In the genomic region with DNA sequence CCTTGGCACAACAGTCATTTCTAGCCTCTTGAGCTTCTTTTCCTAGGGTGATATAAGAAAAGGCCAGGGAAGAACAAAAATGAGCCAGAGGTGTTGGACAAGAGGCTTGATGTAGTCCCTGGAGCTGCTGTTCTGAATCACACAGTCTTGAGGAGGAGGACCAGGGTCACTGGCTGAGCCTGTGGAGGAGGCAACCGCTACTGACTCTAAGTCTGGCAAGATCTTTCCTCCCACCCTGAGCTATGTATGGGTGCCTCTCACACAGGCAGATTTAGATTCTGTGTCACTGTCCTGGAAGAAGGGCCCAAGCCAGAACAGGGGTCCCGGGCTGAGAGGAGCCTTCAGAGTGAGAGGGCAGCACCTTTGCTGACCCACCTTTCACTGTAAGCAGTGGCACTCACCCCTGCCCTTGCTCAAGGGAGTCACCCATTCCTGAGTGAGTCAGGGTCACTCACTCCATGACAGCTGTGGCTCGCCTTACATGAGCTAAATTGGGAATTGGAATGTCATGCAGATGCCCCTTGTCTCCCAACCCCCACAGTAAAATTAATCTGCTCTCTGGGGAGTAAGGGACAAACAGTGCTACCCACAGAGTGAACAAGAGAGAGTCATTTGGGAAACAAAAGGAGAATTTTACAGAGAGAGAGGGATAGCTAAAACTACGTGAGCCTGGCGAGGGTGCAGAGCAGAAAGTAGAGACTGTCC, we compare ENCODE assay signal across 16 cellular contexts. TPM values are rescaled to one million over a fixed set of nuclear protein-coding genes. Genes with fewer than 3 reads are reported as not detected.
A peak's percentile ranks its signal among the peaks of the same experiment; 100 is the strongest.
DNase-seq lines count a peak whose midpoint lies in the region; ATAC-seq, FAIRE-seq and TF ChIP-seq lines count a peak whose summit lies in the region.
"Had no signal": no experiment of that assay in that cellular context is flagged by ENCODE, and none has a peak within 500 bp of the region (broad histone marks: within the 10 kb centered on the region; RNA-seq: fewer than 3 reads in every experiment).

Gene TRIM54 (plus strand): TSS at position 575 of the 705 bp plus-strand sequence. CDS start 303 bp downstream, outside the sequence.

- H2AFZ ChIP-seq in H1 (ENCODE audit: low read length) = peak within 1 kb of the TSS; percentile 27; the same call in 1 of the 2 replicates

- no peak for FAIRE-seq in H1 (lab: Jason Lieb, UNC)

- TF ChIP-seq RAD21 in H1 (IDR thresholded peaks at IDR 0.05 in 1 of 2, conservative IDR thresholded peaks at IDR 0.05 in 1 of 2; ENCODE audit: low read depth in 2 of 2, low read length in 2 of 2) = no peak

- peak within 1 kb of the TSS; percentile 93; the same call in 1 of the 2 replicates for H4K8ac ChIP-seq in H1 (ENCODE audit: extremely low read depth, insufficient read depth, low read length)

- H3K36me3 ChIP-seq in HUES6 (ENCODE audit: control insufficient read depth, insufficient read depth, low read length) = no peaks in the 10 kb centered on the region
- no peaks in the 10 kb centered on the region for H3K36me3 ChIP-seq in H1 (ENCODE audit: control insufficient read depth in 2 of 4, insufficient read depth in 4 of 4, low read length in 3 of 4)
- H3K36me3 ChIP-seq in iPS-15b (ENCODE audit: control insufficient read depth, insufficient read depth, low read length) = no peaks in the 10 kb centered on the region
- H3K36me3 ChIP-seq in skeletal muscle satellite cell (ENCODE audit: insufficient read depth, low read length) = no peaks in the 10 kb centered on the region

- peak within 1 kb of the TSS; percentile 93 for H4K91ac ChIP-seq in H1 (replicated peaks; ENCODE audit: insufficient read length, low read length)

- peak within 1 kb of the TSS; percentile 97 for H2BK5ac ChIP-seq in H1 (ENCODE audit: low read depth, low read length)

- 28% methylated on average over 5 of the region's 5 CpGs; no CpG with 5 or more reads in 1 of the 2 experiments for WGBS in H1 (ENCODE audit: extremely low coverage in 1 of 2, insufficient coverage in 1 of 2, insufficient read length in 1 of 2, insufficient replicate concordance in 2 of 2, low coverage in 1 of 2, low lambda C conversion rate in 2 of 2, missing lambda C conversion rate in 1 of 2), 2 experiments

- peak within 1 kb of the TSS; percentile 95 for H3K18ac ChIP-seq in H1 (ENCODE audit: extremely low read depth, low read length)

- H3K23me2 ChIP-seq in H1 (ENCODE audit: low read depth, low read length) = peaks cover 3% of the 10 kb centered on the region

- peak within 1 kb of the TSS; percentile 75; the same call in 1 of the 2 replicates for H2AK5ac ChIP-seq in H1 (ENCODE audit: low read depth, low read length)

- no peak for TF ChIP-seq CTCF in H1 (IDR thresholded peaks at IDR 0.05; ENCODE audit: control extremely low read depth in 1 of 3, insufficient read depth in 1 of 3, low read depth in 1 of 3, low read length in 3 of 3)

- POLR2A ChIA-PET in H1 (lab: Charles Lee; ENCODE audit: partially characterized antibody) = interaction anchor here (1.0 to 11.9 kb wide), 19 partner anchors 10 to 177 kb away, joined by 3 to 149 read pairs (median 6); partner anchors contain the start of genes ATRAID, GTF3C2, MPV17 and SLC30A3

- peak within 1 kb of the TSS; percentile 96 for H2BK20ac ChIP-seq in H1 (ENCODE audit: low read length)

- peaks cover 4% of the 10 kb centered on the region; the same call in 1 of the 2 replicates for H3K27me3 ChIP-seq in HUES6 (ENCODE audit: control insufficient read depth, insufficient read depth, low read length)
- H3K27me3 ChIP-seq in H1 (replicated peaks in 1 of 4; ENCODE audit: control insufficient read depth in 3 of 4, extremely low read depth in 1 of 4, insufficient read depth in 3 of 4, low read length in 3 of 4) = peaks cover 0 to 4% (median 0%) of the 10 kb centered on the region in 4 experiments; a peak in 1 of 7 replicates
- H3K27me3 ChIP-seq in iPS-15b (ENCODE audit: control insufficient read depth, insufficient read depth, low read length) = peaks cover 6% of the 10 kb centered on the region
- H3K27me3 ChIP-seq in skeletal muscle satellite cell (ENCODE audit: control insufficient read depth, insufficient read depth, low read length) = peaks cover 42% of the 10 kb centered on the region

- H2BK12ac ChIP-seq in H1 (ENCODE audit: low read depth, low read length) = peak within 1 kb of the TSS; percentile 99

- no peaks in the 10 kb centered on the region for H4K20me1 ChIP-seq in H1 (replicated peaks in 1 of 2; ENCODE audit: control insufficient read depth in 1 of 2, insufficient read depth in 2 of 2, low read length in 2 of 2)

- peak within 1 kb of the TSS; percentile 80 for H2BK120ac ChIP-seq in H1 (replicated peaks; ENCODE audit: low read depth, low read length)

- no peaks in the 10 kb centered on the region for H3K79me2 ChIP-seq in H1 (ENCODE audit: control insufficient read depth in 1 of 2, insufficient read depth in 2 of 2, low read length in 2 of 2)

- H3K56ac ChIP-seq in H1 (replicated peaks; ENCODE audit: insufficient read length, low read depth, low read length) = no peak within 1 kb of the TSS

- peak within 1 kb of the TSS; percentile 49 for H3K4me3 ChIP-seq in HUES6 (ENCODE audit: low read depth, low read length)
- peak within 1 kb of the TSS; percentile 1 to 43 (median 35); a peak in 7 of 8 replicates for H3K4me3 ChIP-seq in H1 (ENCODE audit: extremely low read depth in 1 of 4, insufficient read depth in 2 of 4, low read depth in 3 of 4, low read length in 4 of 4)
- peak within 1 kb of the TSS; percentile 40 for H3K4me3 ChIP-seq in iPS-15b (ENCODE audit: low read depth, low read length)
- no peak within 1 kb of the TSS for H3K4me3 ChIP-seq in skeletal muscle satellite cell (ENCODE audit: low read length)

- no peak within 1 kb of the TSS for H3K14ac ChIP-seq in H1 (ENCODE audit: insufficient read length)

- no peak within 1 kb of the TSS for H3K4ac ChIP-seq in H1 (replicated peaks; ENCODE audit: insufficient read length, low read depth, low read length)

- H3K4me1 ChIP-seq in HUES6 (ENCODE audit: control insufficient read depth, insufficient read depth, low read length) (peaks cover 27% of the 10 kb centered on the region), H1 (replicated peaks in 1 of 4; ENCODE audit: control insufficient read depth in 3 of 4, insufficient read depth in 4 of 4, low read length in 3 of 4) (peaks cover 4 to 18% (median 13%) of the 10 kb centered on the region in 4 experiments), iPS-15b (ENCODE audit: control insufficient read depth, insufficient read depth, low read length) (peaks cover 24% of the 10 kb centered on the region), skeletal muscle satellite cell (ENCODE audit: control insufficient read depth, insufficient read depth, low read length) (peaks cover 26% of the 10 kb centered on the region)

- H2BK15ac ChIP-seq in H1 (ENCODE audit: low read length) = peak within 1 kb of the TSS; percentile 96

- no peaks in the 10 kb centered on the region for H3K9me3 ChIP-seq in HUES6 (ENCODE audit: control insufficient read depth, insufficient read depth, low read depth, low read length)
- no peaks in the 10 kb centered on the region for H3K9me3 ChIP-seq in H1 (ENCODE audit: insufficient read depth in 2 of 2, low read depth in 1 of 2, low read length in 1 of 2)
- H3K9me3 ChIP-seq in iPS-15b (ENCODE audit: control insufficient read depth, insufficient read depth, low read length) = no peaks in the 10 kb centered on the region
- H3K9me3 ChIP-seq in skeletal muscle satellite cell (replicated peaks; ENCODE audit: low read length) = no peaks in the 10 kb centered on the region

- DNase-seq in H1 (ENCODE audit: low read depth in 1 of 2, low spot score in 2 of 2) (no peak), ureter (ENCODE audit: low spot score) (no peak), NCI-H345 (lab: John Stamatoyannopoulos, UW) (no peak)
- DNase-seq: activated CD8-positive, alpha-beta memory T cell treated with anti-CD3 and anti-CD28 coated beads for 24 hours; central memory CD4-positive, alpha-beta T cell; NCI-H510A; stimulated activated naive CD4-positive, alpha-beta T cell treated with Interleukin-2 at 50 U/mL for 16 hours had no signal

- no peak for TF ChIP-seq EP300 in H1 (IDR thresholded peaks at IDR 0.05; ENCODE audit: borderline replicate concordance in 1 of 2, low read depth in 2 of 2, low read length in 2 of 2)

- CTCF ChIA-PET in H1 (lab: Charles Lee; ENCODE audit: partially characterized antibody) = interaction anchor here (0.5 to 20.2 kb wide), 29 partner anchors 7 to 265 kb away, joined by 3 to 413 read pairs (median 5); partner anchors contain the start of genes CAD, SLC30A3 and UCN

- no peak within 1 kb of the TSS for H3K23ac ChIP-seq in H1 (ENCODE audit: insufficient read length)

- H4K5ac ChIP-seq in H1 (ENCODE audit: insufficient read length, low read depth, low read length) = peak within 1 kb of the TSS; percentile 22

- H3K27ac ChIP-seq in HUES6 (ENCODE audit: low read depth, low read length) (0 out of 2 replicates have a peak within 1 kb of the TSS, but pooled peaks have one; percentile 39), H1 (ENCODE audit: low read depth, low read length) (no peak within 1 kb of the TSS)
- H3K27ac ChIP-seq: epithelial cell of prostate had no signal

- H3K4me2 ChIP-seq in H1 (ENCODE audit: insufficient read depth in 1 of 2, low read depth in 2 of 2, low read length in 2 of 2) (peak within 1 kb of the TSS; percentile 70 to 76), skeletal muscle satellite cell (ENCODE audit: low read length) (peak within 1 kb of the TSS; percentile 31)

- TF ChIP-seq POLR2A in H1 (IDR thresholded peaks at IDR 0.05; ENCODE audit: control extremely low read depth in 1 of 2, low read depth in 2 of 2, low read length in 2 of 2) (no peak), GM18505 (IDR thresholded peaks at IDR 0.05; ENCODE audit: borderline replicate concordance, extremely low read depth, insufficient read depth, insufficient read length) (no peak)

- ATAC-seq in HG03025 (IDR thresholded peaks at IDR 0.05; ENCODE audit: low FRiP score, unreplicated experiment) = no peak
- ATAC-seq in GM18505 (IDR thresholded peaks at IDR 0.05; ENCODE audit: unreplicated experiment) = no peak

- H3K9ac ChIP-seq in HUES6 (ENCODE audit: low read length) = peak within 1 kb of the TSS; percentile 67
- H3K9ac ChIP-seq in H1 (replicated peaks in 1 of 4; ENCODE audit: extremely low read depth in 1 of 4, low read depth in 3 of 4, low read length in 3 of 4) = peak within 1 kb of the TSS in 2 of 4 experiments; percentile 22 to 50; a peak in 3 of 7 replicates
- peak within 1 kb of the TSS; percentile 39 for H3K9ac ChIP-seq in iPS-15b (ENCODE audit: low read depth, low read length)
- no peak within 1 kb of the TSS for H3K9ac ChIP-seq in skeletal muscle satellite cell (ENCODE audit: low read depth, low read length)

- no peaks in the 10 kb centered on the region for H3K79me1 ChIP-seq in H1 (ENCODE audit: low read depth, low read length)

RNA-seq across cellular contexts. Expression of gene TRIM54, which starts in this region (rescaled TPM):
- 3.9 and 4.2 TPM in 2 replicates for total RNA-seq in H1 (2021; fragmentation: NEBNext Ultra II Directional; extraction: Animal tissue kit (Norgen Biotek cat#: 25700))
- polyA plus RNA-seq in H1 (2011; rRNA removed) = 5.8 and 6.1 TPM in 2 replicates
- polyA plus RNA-seq in H1 (2011; cell fraction: cytosol; rRNA removed) = 7.8 TPM
- polyA plus RNA-seq in H1 (2011; cell fraction: nucleus; rRNA removed) = 12.0 TPM
- 4.3 to 7.4 TPM (median 6.5 TPM) in 4 replicates for polyA plus RNA-seq in H1 (2012, experiment 1 of 2)
- polyA plus RNA-seq in H1 (2012, experiment 2 of 2) = 3.4 TPM
- 2.9 TPM for polyA plus RNA-seq in H1 (2013, experiment 1 of 2)
- 2.2 TPM for polyA plus RNA-seq in H1 (2013, experiment 2 of 2)
- 4.3 and 5.3 TPM in 2 replicates for polyA minus RNA-seq in H1 (2011; rRNA and poly(A)+ RNA removed)
- 1.8 TPM for polyA minus RNA-seq in H1 (2011; cell fraction: cytosol; rRNA and poly(A)+ RNA removed)
- polyA minus RNA-seq in H1 (2011; cell fraction: nucleus; rRNA and poly(A)+ RNA removed) = 2.7 TPM
- total RNA-seq in skeletal muscle satellite cell (2012; rRNA removed) = 2.2 TPM in 1 of 2 replicates, not detected in the other
- total RNA-seq in ureter = 0.18 TPM
- total RNA-seq: mononuclear cell, pulmonary artery endothelial cell had no signal
- polyA plus RNA-seq: CD14-positive monocyte had no signal
